In the genomic region with DNA sequence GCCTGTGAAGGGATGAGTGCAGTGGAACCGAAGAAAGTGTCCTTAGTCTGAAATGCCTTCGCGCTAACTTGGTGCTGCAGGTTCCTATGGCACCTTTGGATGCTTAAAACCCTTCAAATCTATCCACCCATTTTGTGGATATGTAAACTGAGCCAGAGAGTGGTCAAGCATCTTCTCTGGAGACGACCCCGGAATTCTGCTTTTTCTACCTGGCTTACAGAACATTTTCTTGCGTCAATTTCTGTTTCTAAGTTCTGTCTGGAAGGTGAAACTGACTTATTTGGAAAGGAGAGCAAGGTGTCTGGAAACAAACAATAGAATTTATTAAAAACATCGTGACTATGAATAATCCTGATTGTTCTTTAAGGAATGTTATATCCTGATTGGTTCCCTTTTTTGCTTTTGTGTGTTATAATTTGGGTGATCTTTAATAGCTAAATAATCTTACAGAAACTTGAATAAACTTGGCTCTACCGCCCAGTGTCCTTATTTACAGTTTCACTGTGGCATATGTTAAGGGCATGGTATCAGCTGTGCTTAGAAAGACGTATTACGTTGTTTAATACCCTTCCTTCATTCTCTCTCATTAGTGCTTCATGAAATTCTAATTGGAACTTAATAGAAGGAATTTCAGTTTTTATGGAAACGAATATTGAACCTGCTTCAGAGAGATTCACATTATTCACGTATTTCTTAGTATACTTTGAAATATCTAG, we compare ENCODE assay signal across 8 cellular contexts. TPM values are rescaled to one million over a fixed set of nuclear protein-coding genes. Genes with fewer than 3 reads are reported as not detected.
DNase-seq lines count a peak whose midpoint lies in the region; ATAC-seq, FAIRE-seq and TF ChIP-seq lines count a peak whose summit lies in the region.
"Not testable (repeated sequence)": the region's sequence is repeated elsewhere in the genome, so short reads cannot be mapped to it uniquely, and the experiment has no call there.

No MANE protein-coding gene starts in this region.

- not testable (repeated sequence) for H3K27me3 ChIP-seq in DND-41 (ENCODE audit: insufficient read depth, low read length, poor library complexity); KMS-11 (ENCODE audit: insufficient read depth, low read depth); SK-N-SH (ENCODE audit: insufficient read depth); HepG2 (ENCODE audit: control insufficient read depth in 1 of 2, insufficient read depth in 2 of 2, low read length in 2 of 2); parathyroid adenoma (ENCODE audit: control insufficient read depth, insufficient read depth, low read length); transverse colon

- TF ChIP-seq CTCF in DND-41 (IDR thresholded peaks at IDR 0.05; ENCODE audit: borderline replicate concordance, extremely low read depth, low read length, poor library complexity, severe bottlenecking); KMS-11 (conservative IDR thresholded peaks at IDR 0.05; ENCODE audit: low read depth, low read length); SK-N-SH (IDR thresholded peaks at IDR 0.05); epithelial cell of proximal tubule (conservative IDR thresholded peaks at IDR 0.05; ENCODE audit: low read depth, low read length); HepG2 (CRISPR knock-in tag; IDR thresholded peaks at IDR 0.05); parathyroid adenoma (IDR thresholded peaks at IDR 0.05); transverse colon (IDR thresholded peaks at IDR 0.05): not testable (repeated sequence)

- H3K9me2 ChIP-seq in SK-N-SH: not testable (repeated sequence)

- H3K79me2 ChIP-seq in DND-41 (ENCODE audit: insufficient read depth, low read length): peaks cover 57% of the 10 kb centered on the region
- H3K79me2 ChIP-seq in KMS-11 (ENCODE audit: insufficient read depth, low read depth): peaks cover 59% of the 10 kb centered on the region
- H3K79me2 ChIP-seq in SK-N-SH (ENCODE audit: insufficient read depth): peaks cover 57% of the 10 kb centered on the region
- peaks cover 36% of the 10 kb centered on the region for H3K79me2 ChIP-seq in HepG2 (ENCODE audit: insufficient read depth, low read length)
- peaks cover 12% of the 10 kb centered on the region for H3K79me2 ChIP-seq in parathyroid adenoma

- peak overlapping the region; percentile 50; the same call in 1 of the 2 replicates for H3K27ac ChIP-seq in DND-41 (ENCODE audit: low read length)
- H3K27ac ChIP-seq in KMS-11, parathyroid adenoma, transverse colon: not testable (repeated sequence)
- H3K27ac ChIP-seq in SK-N-SH (ENCODE audit: low read depth in 2 of 2, low read length in 1 of 2): peak overlapping the region in 1 of 2 experiments; percentile 31; a peak in 2 of 4 replicates
- H3K27ac ChIP-seq in HepG2 (ENCODE audit: extremely low read length, insufficient read depth, low read length): peak overlapping the region; percentile 5

- POLR2A ChIA-PET in SK-N-SH (lab: Yijun Ruan, JAX): not testable (repeated sequence)
- POLR2A ChIA-PET in HepG2 (lab: Yijun Ruan, JAX): interaction anchor here (1.2 kb wide), 1 partner anchor 36 kb away, joined by 5 read pairs; a partner anchor contains a TSS

- H4K20me1 ChIP-seq in DND-41 (ENCODE audit: insufficient read depth, low read length): peaks cover 13% of the 10 kb centered on the region; the same call in 1 of the 2 replicates
- H4K20me1 ChIP-seq in KMS-11 (ENCODE audit: insufficient read depth): peaks cover 10% of the 10 kb centered on the region
- H4K20me1 ChIP-seq in SK-N-SH (ENCODE audit: insufficient read depth): peaks cover 18% of the 10 kb centered on the region
- H4K20me1 ChIP-seq in HepG2 (ENCODE audit: insufficient read depth, low read length): not testable (repeated sequence)

- peaks cover 34% of the 10 kb centered on the region for H3K4me1 ChIP-seq in DND-41 (ENCODE audit: insufficient read depth, low read length)
- peaks cover 18% of the 10 kb centered on the region for H3K4me1 ChIP-seq in KMS-11 (ENCODE audit: low read depth, poor library complexity, severe bottlenecking)
- H3K4me1 ChIP-seq in SK-N-SH (ENCODE audit: control insufficient read depth in 1 of 2, insufficient read depth in 2 of 2, low read depth in 1 of 2, low read length in 1 of 2); parathyroid adenoma: not testable (repeated sequence)
- H3K4me1 ChIP-seq in HepG2 (ENCODE audit: insufficient read depth, low read length): peaks cover 20% of the 10 kb centered on the region
- peaks cover 0 to 22% (median 7%) of the 10 kb centered on the region in 4 donors for H3K4me1 ChIP-seq in transverse colon

- peak overlapping the region; percentile 54 for H3K9ac ChIP-seq in DND-41 (ENCODE audit: low read depth, low read length)
- H3K9ac ChIP-seq in KMS-11: peak overlapping the region; percentile 37; the same call in 1 of the 2 replicates
- H3K9ac ChIP-seq in SK-N-SH: peak overlapping the region; percentile 51; the same call in 1 of the 2 replicates
- peak overlapping the region; percentile 59 for H3K9ac ChIP-seq in HepG2 (ENCODE audit: insufficient read depth, low read depth, low read length)
- not testable (repeated sequence) for H3K9ac ChIP-seq in parathyroid adenoma

- CTCF ChIA-PET in SK-N-SH (lab: Yijun Ruan, JAX); HepG2 (lab: Yijun Ruan, JAX; ENCODE audit: low intra/inter-chr PET ratio, low total read pairs): not testable (repeated sequence)

- not testable (repeated sequence) for H3K9me3 Mint-ChIP-seq in activated naive CD8-positive, alpha-beta T cell treated with anti-CD3 and anti-CD28 coated beads, Interleukin-2, amount 50 U/mL, for 24 hours

- TF ChIP-seq POLR2A in HepG2 (IDR thresholded peaks at IDR 0.05; ENCODE audit: insufficient read depth in 1 of 2, low read depth in 2 of 2, low read length in 2 of 2); transverse colon (IDR thresholded peaks at IDR 0.05): not testable (repeated sequence)

- TSS peak; percentile 66 for BruUV-seq in HepG2 (replicated peaks; lab: Mats Ljungman, UMichigan)

- FAIRE-seq in HepG2 (lab: Jason Lieb, UNC): peak; percentile 84

- H3K27ac Mint-ChIP-seq in activated naive CD8-positive, alpha-beta T cell treated with anti-CD3 and anti-CD28 coated beads, Interleukin-2, amount 50 U/mL, for 24 hours: peak overlapping the region; percentile 67

- peak overlapping the region; percentile 88 for H3K4me3 Mint-ChIP-seq in activated naive CD8-positive, alpha-beta T cell treated with anti-CD3 and anti-CD28 coated beads, Interleukin-2, amount 50 U/mL, for 24 hours

- intact Hi-C loops in HepG2 (cut with micrococcal nuclease; ENCODE audit: unreplicated experiment): loop anchor here (5.0 kb wide), 1 partner anchor 36 kb away; a partner anchor contains a TSS
- intact Hi-C loops in transverse colon (cut with DNase I; ENCODE audit: low total_unique reads): not testable (repeated sequence)

- peaks cover 30% of the 10 kb centered on the region for H3K4me1 Mint-ChIP-seq in activated naive CD8-positive, alpha-beta T cell treated with anti-CD3 and anti-CD28 coated beads, Interleukin-2, amount 50 U/mL, for 24 hours

- not testable (repeated sequence) for ATAC-seq in DND-41 (ENCODE audit: insufficient read depth, low read depth); activated naive CD8-positive, alpha-beta T cell treated with anti-CD3 and anti-CD28 coated beads, Interleukin-2, amount 50 U/mL, for 24 hours; HepG2

- H3K36me3 Mint-ChIP-seq in activated naive CD8-positive, alpha-beta T cell treated with anti-CD3 and anti-CD28 coated beads, Interleukin-2, amount 50 U/mL, for 24 hours (ENCODE audit: low read depth): peaks cover 29% of the 10 kb centered on the region

- TF ChIP-seq RAD21 in SK-N-SH (IDR thresholded peaks at IDR 0.05; ENCODE audit: low read length); HepG2 (CRISPR knock-in tag; IDR thresholded peaks at IDR 0.05): not testable (repeated sequence)

- H3K4me2 ChIP-seq in DND-41 (ENCODE audit: insufficient read depth, low read length): peak overlapping the region; percentile 77
- H3K4me2 ChIP-seq in KMS-11: peak overlapping the region; percentile 71
- peak overlapping the region; percentile 68 for H3K4me2 ChIP-seq in SK-N-SH
- H3K4me2 ChIP-seq in HepG2 (ENCODE audit: low read depth, low read length): peak overlapping the region; percentile 68
- peak overlapping the region; percentile 57 for H3K4me2 ChIP-seq in parathyroid adenoma (ENCODE audit: low read length)

- not testable (repeated sequence) for H2AFZ ChIP-seq in DND-41 (ENCODE audit: low read depth, low read length); KMS-11 (ENCODE audit: low read depth); SK-N-SH (ENCODE audit: low read depth); HepG2 (ENCODE audit: low read length); parathyroid adenoma

- H3K36me3 ChIP-seq in DND-41 (ENCODE audit: insufficient read depth, low read length) (peaks cover 30% of the 10 kb centered on the region), SK-N-SH (replicated peaks in 1 of 2; ENCODE audit: control insufficient read depth in 1 of 2, insufficient read depth in 2 of 2, low read length in 1 of 2) (peaks cover 6 to 29% of the 10 kb centered on the region in 2 experiments)
- H3K36me3 ChIP-seq in KMS-11 (ENCODE audit: insufficient read depth); HepG2 (replicated peaks in 1 of 2; ENCODE audit: control insufficient read depth in 1 of 2, insufficient read depth in 2 of 2, low read length in 2 of 2); parathyroid adenoma (ENCODE audit: control insufficient read depth, insufficient read depth, low read length); transverse colon: not testable (repeated sequence)

- peak overlapping the region; percentile 35 to 63; a peak in 3 of 4 replicates for H3K4me3 ChIP-seq in DND-41 (ENCODE audit: low read depth in 1 of 2, low read length in 2 of 2)
- not testable (repeated sequence) for H3K4me3 ChIP-seq in KMS-11 (IDR thresholded peaks at IDR 0.05; ENCODE audit: insufficient read depth, low read depth, low read length)
- peak overlapping the region; percentile 49 to 80 for H3K4me3 ChIP-seq in SK-N-SH (ENCODE audit: low read depth in 2 of 2, low read length in 1 of 2)
- peak overlapping the region; percentile 51 for H3K4me3 ChIP-seq in epithelial cell of proximal tubule (ENCODE audit: low read depth, low read length)
- peak overlapping the region; percentile 56 to 62 (median 58); a peak in 5 of 6 replicates for H3K4me3 ChIP-seq in HepG2 (replicated peaks in 1 of 3; ENCODE audit: insufficient read depth in 1 of 3, low read depth in 2 of 3, low read length in 3 of 3)
- peak overlapping the region; percentile 18 for H3K4me3 ChIP-seq in parathyroid adenoma (ENCODE audit: low read depth, low read length)
- H3K4me3 ChIP-seq in transverse colon: peak overlapping the region in 3 of 4 donors; percentile 1 to 38 (median 24)

- not testable (repeated sequence) for H3F3A ChIP-seq in SK-N-SH (replicated peaks; ENCODE audit: insufficient read depth)

- 13% methylated on average over 9 of the region's 12 CpGs for WGBS in SK-N-SH (ENCODE audit: low lambda C conversion rate)
- 1% methylated on average over 9 of the region's 12 CpGs for WGBS in HepG2 (ENCODE audit: low lambda C conversion rate)
- 5 to 7% methylated on average over 9 of the region's 12 CpGs for WGBS in transverse colon (ENCODE audit: low coverage in 1 of 2), 2 donors

- DNase-seq in DND-41; SK-N-SH; activated naive CD8-positive, alpha-beta T cell treated with anti-CD3 and anti-CD28 coated beads, Interleukin-2, amount 50 U/mL, for 24 hours; epithelial cell of proximal tubule (ENCODE audit: low read depth); HepG2 (ENCODE audit: low spot score); transverse colon: not testable (repeated sequence)

- in situ Hi-C loops in HepG2 (cut with HindIII; ENCODE audit: extremely low pct_ligation_motif_present, low pct_unique_long_range_greater_than_20kb); transverse colon (cut with MboI; ENCODE audit: low pct_ligation_motif_present in 1 of 4, low pct_unique_long_range_greater_than_20kb in 1 of 4, low sequenced_read_pairs in 3 of 4): not testable (repeated sequence)

- not testable (repeated sequence) for H3K9me3 ChIP-seq in DND-41 (ENCODE audit: insufficient read depth, low read length, severe bottlenecking); SK-N-SH; HepG2 (ENCODE audit: low read length); parathyroid adenoma (ENCODE audit: control insufficient read depth, low read length); transverse colon

- not testable (repeated sequence) for H3K27me3 Mint-ChIP-seq in activated naive CD8-positive, alpha-beta T cell treated with anti-CD3 and anti-CD28 coated beads, Interleukin-2, amount 50 U/mL, for 24 hours

- TF ChIP-seq EP300 in SK-N-SH (IDR thresholded peaks at IDR 0.05; ENCODE audit: borderline replicate concordance in 1 of 2, low read depth in 1 of 2, low read length in 1 of 2); HepG2 (IDR thresholded peaks at IDR 0.05; ENCODE audit: low read depth in 2 of 2, low read length in 2 of 2); HepG2 (CRISPR knock-in tag; IDR thresholded peaks at IDR 0.05; ENCODE audit: borderline replicate concordance); transverse colon (IDR thresholded peaks at IDR 0.05; ENCODE audit: low read depth): not testable (repeated sequence)

RNA-seq across cellular contexts. Expression of a gene that starts 1.3 kb away (rescaled TPM):
- polyA plus RNA-seq in SK-N-SH (2012; rRNA removed) (6.3 and 7.7 TPM in 2 replicates), HepG2 (2011; rRNA removed) (11.8 and 15.6 TPM in 2 replicates)
- 9.4 and 12.3 TPM in 2 replicates for polyA plus RNA-seq in SK-N-SH (2012; cell fraction: cytosol; rRNA removed)
- 7.2 and 12.3 TPM in 2 replicates for polyA plus RNA-seq in SK-N-SH (2012; cell fraction: nucleus; rRNA removed)
- total RNA-seq in epithelial cell of proximal tubule (10.1 and 12.6 TPM in 2 replicates), HepG2 (2016; rRNA removed; fragmentation: Illumina TruSeq; extraction: Trizol) (11.7 and 30.2 TPM in 2 replicates), transverse colon (10 to 100 TPM in 3 of 4 donors, 1 to 10 TPM in 1; 9.2 to 19.4 (median 14.8) TPM)
- 7.4 and 7.7 TPM in 2 replicates for total RNA-seq in HepG2 (2016; cell fraction: cytosol; rRNA removed; fragmentation: Illumina TruSeq; extraction: Trizol; ENCODE audit: low read depth)
- total RNA-seq in HepG2 (2016; cell fraction: insoluble cytoplasmic fraction; rRNA removed; fragmentation: Illumina TruSeq; extraction: Trizol): 10.5 and 28.9 TPM in 2 replicates
- 16.1 and 17.6 TPM in 2 replicates for total RNA-seq in HepG2 (2016; cell fraction: membrane; rRNA removed; fragmentation: Illumina TruSeq; extraction: Trizol)
- total RNA-seq in HepG2 (2016; cell fraction: nucleus; rRNA removed; fragmentation: Illumina TruSeq; extraction: Trizol): 22.3 and 24.9 TPM in 2 replicates
- 4.5 and 7.2 TPM in 2 replicates for polyA plus RNA-seq in HepG2 (2011; cell fraction: cytosol; rRNA removed)
- 9.8 and 11.1 TPM in 2 replicates for polyA plus RNA-seq in HepG2 (2011; cell fraction: nucleus; rRNA removed)
- polyA plus RNA-seq in HepG2 (2012): 16.2 and 20.5 TPM in 2 replicates
- 2.2 and 2.7 TPM in 2 replicates for polyA plus RNA-seq in HepG2 (2016; cell fraction: cytosol; fragmentation: Illumina TruSeq; extraction: Trizol; ENCODE audit: low read depth)
- polyA plus RNA-seq in HepG2 (2016; cell fraction: insoluble cytoplasmic fraction; fragmentation: Illumina TruSeq; extraction: Trizol; ENCODE audit: low read depth): 36.4 and 36.6 TPM in 2 replicates
- polyA plus RNA-seq in HepG2 (2016; cell fraction: membrane; fragmentation: Illumina TruSeq; extraction: Trizol; ENCODE audit: low read depth): 11.8 and 14.7 TPM in 2 replicates
- polyA plus RNA-seq in HepG2 (2016; cell fraction: nucleus; fragmentation: Illumina TruSeq; extraction: Trizol; ENCODE audit: insufficient read depth, low read depth): 36.8 and 40.9 TPM in 2 replicates
- polyA minus RNA-seq in HepG2 (2011; rRNA and poly(A)+ RNA removed; ENCODE audit: low replicate concordance): 4.7 and 13.3 TPM in 2 replicates
- polyA minus RNA-seq in HepG2 (2011; cell fraction: cytosol; rRNA and poly(A)+ RNA removed): 11.4 and 15.0 TPM in 2 replicates
- 18.2 and 20.6 TPM in 2 replicates for polyA minus RNA-seq in HepG2 (2011; cell fraction: nucleus; rRNA and poly(A)+ RNA removed)

RNA-seq across cellular contexts. Expression of a gene that starts 36.6 kb away (rescaled TPM):
- polyA plus RNA-seq in SK-N-SH (2012; rRNA removed): 13.3 and 19.8 TPM in 2 replicates
- 17.3 and 26.8 TPM in 2 replicates for polyA plus RNA-seq in SK-N-SH (2012; cell fraction: cytosol; rRNA removed)
- polyA plus RNA-seq in SK-N-SH (2012; cell fraction: nucleus; rRNA removed): 25.5 and 51.0 TPM in 2 replicates
- total RNA-seq in epithelial cell of proximal tubule: 31.3 and 40.1 TPM in 2 replicates
- total RNA-seq in HepG2 (2016; rRNA removed; fragmentation: Illumina TruSeq; extraction: Trizol): 93.7 and 162 TPM in 2 replicates
- 9.1 and 11.1 TPM in 2 replicates for total RNA-seq in HepG2 (2016; cell fraction: cytosol; rRNA removed; fragmentation: Illumina TruSeq; extraction: Trizol; ENCODE audit: low read depth)
- total RNA-seq in HepG2 (2016; cell fraction: insoluble cytoplasmic fraction; rRNA removed; fragmentation: Illumina TruSeq; extraction: Trizol): 99.4 and 154 TPM in 2 replicates
- total RNA-seq in HepG2 (2016; cell fraction: membrane; rRNA removed; fragmentation: Illumina TruSeq; extraction: Trizol): 18.3 and 28.4 TPM in 2 replicates
- 53.4 and 68.3 TPM in 2 replicates for total RNA-seq in HepG2 (2016; cell fraction: nucleus; rRNA removed; fragmentation: Illumina TruSeq; extraction: Trizol)
- 19.6 and 27.3 TPM in 2 replicates for polyA plus RNA-seq in HepG2 (2011; rRNA removed)
- 5.3 and 10.8 TPM in 2 replicates for polyA plus RNA-seq in HepG2 (2011; cell fraction: cytosol; rRNA removed)
- 10.4 and 19.6 TPM in 2 replicates for polyA plus RNA-seq in HepG2 (2011; cell fraction: nucleus; rRNA removed)
- polyA plus RNA-seq in HepG2 (2012): 55.1 and 58.2 TPM in 2 replicates
- 10.9 and 11.2 TPM in 2 replicates for polyA plus RNA-seq in HepG2 (2016; cell fraction: cytosol; fragmentation: Illumina TruSeq; extraction: Trizol; ENCODE audit: low read depth)
- polyA plus RNA-seq in HepG2 (2016; cell fraction: insoluble cytoplasmic fraction; fragmentation: Illumina TruSeq; extraction: Trizol; ENCODE audit: low read depth): 125 and 141 TPM in 2 replicates
- polyA plus RNA-seq in HepG2 (2016; cell fraction: membrane; fragmentation: Illumina TruSeq; extraction: Trizol; ENCODE audit: low read depth): 11.9 and 16.3 TPM in 2 replicates
- polyA plus RNA-seq in HepG2 (2016; cell fraction: nucleus; fragmentation: Illumina TruSeq; extraction: Trizol; ENCODE audit: insufficient read depth, low read depth): 109 and 112 TPM in 2 replicates
- polyA minus RNA-seq in HepG2 (2011; rRNA and poly(A)+ RNA removed; ENCODE audit: low replicate concordance): 3.3 and 9.7 TPM in 2 replicates
- polyA minus RNA-seq in HepG2 (2011; cell fraction: cytosol; rRNA and poly(A)+ RNA removed): 9.6 and 15.2 TPM in 2 replicates
- 21.0 and 21.1 TPM in 2 replicates for polyA minus RNA-seq in HepG2 (2011; cell fraction: nucleus; rRNA and poly(A)+ RNA removed)
- 10 to 100 TPM in 3 of 4 donors, 1 to 10 TPM in 1; 8.6 to 46.2 (median 23.5) TPM for total RNA-seq in transverse colon
